In genomic region chr5:141969783-141970741, GRCh38 we compare ENCODE assay signal across 8 cellular contexts. TPM values are rescaled to one million over a fixed set of nuclear protein-coding genes. Genes with fewer than 3 reads are reported as not detected.
DNase-seq lines count a peak whose midpoint lies in the region; ATAC-seq and TF ChIP-seq lines count a peak whose summit lies in the region.

No MANE protein-coding gene starts in this region.

- H3K79me2 ChIP-seq in DOHH2 (ENCODE audit: control insufficient read depth, low read length) = peaks cover 36% of the 10 kb centered on the region

- peak; percentile 77 for DNase-seq in GM20000 (ENCODE audit: low spot score)
- peak; percentile 28 for DNase-seq in T-helper 2 cell treated with Interferon-gamma antibody and Interleukin-4, amounts not matched to agents 5 μg/mL and 100 μg/mL, for 36 hours (ENCODE audit: low spot score)
- DNase-seq in foreskin keratinocyte = no peak
- DNase-seq in sigmoid colon = no peak
- no peak for DNase-seq in amygdala (lab: John Stamatoyannopoulos, UW)
- no peak for DNase-seq in stimulated activated CD4-positive, alpha-beta T cell treated with anti-CD3 and anti-CD28 coated beads, Interleukin-2, amount 100 ng/mL, for 24 hours

- peaks cover 30% of the 10 kb centered on the region for H3F3A ChIP-seq in DOHH2 (ENCODE audit: control insufficient read depth, insufficient read depth)

- peak overlapping the region; percentile 93 for H3K4me3 Mint-ChIP-seq in T-helper 2 cell treated with Interferon-gamma antibody and Interleukin-4, amounts not matched to agents 5 μg/mL and 100 μg/mL, for 36 hours

- peaks cover 30% of the 10 kb centered on the region for H3K36me3 Mint-ChIP-seq in T-helper 2 cell treated with Interferon-gamma antibody and Interleukin-4, amounts not matched to agents 5 μg/mL and 100 μg/mL, for 36 hours (ENCODE audit: low read depth)

- H3K4me3 ChIP-seq in DOHH2 (ENCODE audit: low read length) (peak overlapping the region; percentile 94), sigmoid colon (peak overlapping the region; percentile 65 to 84 (median 70))

- H3K4me1 ChIP-seq in DOHH2 (ENCODE audit: control insufficient read depth, low read length) (peaks cover 42% of the 10 kb centered on the region), foreskin keratinocyte (peaks cover 9% of the 10 kb centered on the region), sigmoid colon (peaks cover 0 to 39% (median 30%) of the 10 kb centered on the region in 4 donors)

- WGBS in sigmoid colon, 2 donors = 53 to 68% methylated on average over 2 of the region's 2 CpGs

- no peaks in the 10 kb centered on the region for H3K27me3 Mint-ChIP-seq in T-helper 2 cell treated with Interferon-gamma antibody and Interleukin-4, amounts not matched to agents 5 μg/mL and 100 μg/mL, for 36 hours (ENCODE audit: low read depth)

- peak overlapping the region; percentile 91 for H3K4me2 ChIP-seq in DOHH2 (ENCODE audit: low read length)

- TF ChIP-seq POLR2A in sigmoid colon (IDR thresholded peaks at IDR 0.05) = no peak

- H4K20me1 ChIP-seq in DOHH2 (ENCODE audit: control insufficient read depth, insufficient read depth, low read depth, low read length) = no peaks in the 10 kb centered on the region

- peak; percentile 54 for ATAC-seq in HG03521 (IDR thresholded peaks at IDR 0.05; ENCODE audit: unreplicated experiment)
- no peak for ATAC-seq in foreskin keratinocyte

- TF ChIP-seq CTCF in DOHH2 (IDR thresholded peaks at IDR 0.05; ENCODE audit: low read depth, low read length, poor library complexity, severe bottlenecking) (no peak), GM20000 (IDR thresholded peaks at IDR 0.05; ENCODE audit: extremely low read depth, missing control alignments) (no peak), foreskin keratinocyte (conservative IDR thresholded peaks at IDR 0.05) (no peak), sigmoid colon (IDR thresholded peaks at IDR 0.05) (no peak)

- H3K27me3 ChIP-seq in DOHH2 (ENCODE audit: control insufficient read depth, low read length) = no peaks in the 10 kb centered on the region
- H3K27me3 ChIP-seq in foreskin keratinocyte = no peaks in the 10 kb centered on the region
- H3K27me3 ChIP-seq in sigmoid colon = no peaks in the 10 kb centered on the region

- no peaks in the 10 kb centered on the region for H3K9me3 Mint-ChIP-seq in T-helper 2 cell treated with Interferon-gamma antibody and Interleukin-4, amounts not matched to agents 5 μg/mL and 100 μg/mL, for 36 hours

- no peak for TF ChIP-seq EP300 in sigmoid colon (IDR thresholded peaks at IDR 0.05)

- peaks cover 35% of the 10 kb centered on the region for H3K4me1 Mint-ChIP-seq in T-helper 2 cell treated with Interferon-gamma antibody and Interleukin-4, amounts not matched to agents 5 μg/mL and 100 μg/mL, for 36 hours (ENCODE audit: low read depth)

- H3K27ac ChIP-seq in DOHH2 (ENCODE audit: low read depth, low read length) (peak overlapping the region; percentile 92), foreskin keratinocyte (peak overlapping the region; percentile 66), sigmoid colon (peak overlapping the region; percentile 94 to 96 (median 94))

- H3K36me3 ChIP-seq in DOHH2 (ENCODE audit: control insufficient read depth, low read length) (peaks cover 42% of the 10 kb centered on the region), sigmoid colon (peaks cover 6 to 35% (median 9%) of the 10 kb centered on the region in 4 donors)

- H3K9me2 ChIP-seq in DOHH2 (replicated peaks; ENCODE audit: control insufficient read depth, low read length) = no peaks in the 10 kb centered on the region

- peak overlapping the region; percentile 98 for H3K27ac Mint-ChIP-seq in T-helper 2 cell treated with Interferon-gamma antibody and Interleukin-4, amounts not matched to agents 5 μg/mL and 100 μg/mL, for 36 hours

- intact Hi-C loops in sigmoid colon (cut with DNase I) = loop anchor here (2.0 to 5.0 kb wide), 2 partner anchors 43 to 48 kb away; partner anchors contain the start of genes DELE1 and GNPDA1

- H3K9me3 ChIP-seq in DOHH2 (ENCODE audit: control insufficient read depth, insufficient read depth, low read length) (no peaks in the 10 kb centered on the region), sigmoid colon (no peaks in the 10 kb centered on the region)

RNA-seq across cellular contexts. Expression of gene RNF14, which starts 1.2 kb away (rescaled TPM):
- 55.1 and 57.0 TPM in 2 replicates for total RNA-seq in foreskin keratinocyte
- 19.8 and 23.4 TPM in 2 replicates for polyA plus RNA-seq in foreskin keratinocyte
- total RNA-seq in sigmoid colon = 10 to 100 TPM; 30.7 to 70.1 (median 53.5) TPM
- 10 to 100 TPM; 31.5 to 43.2 (median 42.6) TPM for polyA plus RNA-seq in sigmoid colon

RNA-seq across cellular contexts. Expression of gene PCDH12, which starts 12.1 kb away (rescaled TPM):
- total RNA-seq in foreskin keratinocyte = 0.03 and 0.07 TPM in 2 replicates
- polyA plus RNA-seq in foreskin keratinocyte = 0.01 and 0.02 TPM in 2 replicates
- total RNA-seq in sigmoid colon = 1 to 10 TPM in 3 of 4 donors, under 1 TPM in 1; 0.55 to 6.2 (median 2.9) TPM
- under 1 TPM; 0.23 to 0.69 (median 0.60) TPM for polyA plus RNA-seq in sigmoid colon

RNA-seq across cellular contexts. Expression of gene GNPDA1, which starts 42.8 kb away (rescaled TPM):
- total RNA-seq in foreskin keratinocyte (37.2 and 38.1 TPM in 2 replicates), sigmoid colon (10 to 100 TPM; 23.0 to 58.1 (median 27.7) TPM)
- polyA plus RNA-seq in foreskin keratinocyte (25.3 and 31.3 TPM in 2 replicates), sigmoid colon (10 to 100 TPM; 18.6 to 26.6 (median 19.3) TPM)

RNA-seq across cellular contexts. Expression of gene DELE1, which starts 46.4 kb away (rescaled TPM):
- total RNA-seq in foreskin keratinocyte = 39.2 and 44.1 TPM in 2 replicates
- polyA plus RNA-seq in foreskin keratinocyte = 26.3 and 30.0 TPM in 2 replicates
- total RNA-seq in sigmoid colon = 10 to 100 TPM; 47.7 to 88.3 (median 69.1) TPM
- polyA plus RNA-seq in sigmoid colon = 10 to 100 TPM; 34.2 to 52.6 (median 41.2) TPM

Comparison
In these comparisons a context has a peak if more than half of its experiments do, and no peak if none do; other contexts are left out.
1. DNase-seq: peak in GM20000 (single experiment) and T-helper 2 cell treated with Interferon-gamma antibody and Interleukin-4, amounts not matched to agents 5 μg/mL and 100 μg/mL, for 36 hours (single experiment); none in foreskin keratinocyte (0 of 2), sigmoid colon (single experiment), amygdala (0 of 56) and stimulated activated CD4-positive, alpha-beta T cell treated with anti-CD3 and anti-CD28 coated beads, Interleukin-2, amount 100 ng/mL, for 24 hours (0 of 2).
2. Peak in every context shown above with its lines, with median percentiles within 50 percentile points of each other: H3K27ac ChIP-seq.